1 cellular context compared by ENCODE assay signal in the genomic region with DNA sequence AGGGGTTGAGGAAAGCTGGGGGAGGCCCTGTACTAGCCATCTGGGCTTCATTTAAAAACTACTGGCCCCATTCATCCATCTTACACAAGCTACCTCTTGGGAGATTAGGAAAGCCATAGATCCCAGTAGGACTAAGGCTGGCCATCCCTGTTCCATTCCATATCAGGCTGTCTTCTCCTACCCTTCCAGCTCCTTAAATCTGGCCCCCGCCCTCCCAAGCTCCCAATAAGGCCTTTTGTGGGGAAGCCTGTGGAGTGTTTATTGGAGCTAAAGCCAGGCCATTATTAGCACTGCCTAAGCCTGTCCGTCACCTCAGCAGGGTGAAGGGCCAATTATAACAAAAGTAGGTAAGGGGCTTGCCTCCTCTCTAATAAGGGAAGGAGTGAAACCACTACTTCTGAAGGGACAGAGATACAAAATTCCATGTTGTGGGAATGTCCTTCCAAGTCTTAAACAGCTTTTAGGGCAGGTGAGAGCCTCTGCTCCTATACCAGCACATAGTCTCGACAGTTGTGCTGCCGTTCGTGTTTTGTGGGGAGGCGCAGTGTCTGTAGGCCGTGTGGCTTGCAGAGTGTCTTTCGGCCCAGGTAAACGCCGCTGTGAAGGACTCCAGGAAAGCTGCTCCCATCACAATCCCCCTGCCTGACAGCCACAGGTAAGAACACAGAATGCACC.
TF ChIP-seq lines count a peak whose summit lies in the region.

No MANE protein-coding gene starts in this region.

TF ChIP-seq in H1, 55 proteins besides CTCF, POLR2A, EP300 and RAD21:
- TF ChIP-seq ASH2L (IDR thresholded peaks at IDR 0.05; ENCODE audit: low read length), result peak; percentile 3
- no peak for TF ChIP-seq RFX5 (IDR thresholded peaks at IDR 0.05; ENCODE audit: borderline replicate concordance, low read depth, low read length)
- TF ChIP-seq RNF2 (IDR thresholded peaks at IDR 0.05; ENCODE audit: borderline replicate concordance, low read depth, low read length, missing control alignments, poor library complexity, severe bottlenecking), result no peak
- no peak for TF ChIP-seq TAF1 (IDR thresholded peaks at IDR 0.05; ENCODE audit: low read depth, low read length)
- no peak for TF ChIP-seq SAP30 (IDR thresholded peaks at IDR 0.05; ENCODE audit: insufficient read depth, insufficient replicate concordance, low read length)
- TF ChIP-seq POLR2AphosphoS5 (IDR thresholded peaks at IDR 0.05; ENCODE audit: low read depth, low read length), result peak; percentile 24
- TF ChIP-seq CBX8 (IDR thresholded peaks at IDR 0.05; ENCODE audit: borderline replicate concordance, low read depth, low read length), result no peak
- TF ChIP-seq SP4 (IDR thresholded peaks at IDR 0.05; ENCODE audit: low read length), result no peak
- TF ChIP-seq CREB1 (IDR thresholded peaks at IDR 0.05), result no peak
